27 cellular contexts compared by ENCODE assay signal in the genomic region with DNA sequence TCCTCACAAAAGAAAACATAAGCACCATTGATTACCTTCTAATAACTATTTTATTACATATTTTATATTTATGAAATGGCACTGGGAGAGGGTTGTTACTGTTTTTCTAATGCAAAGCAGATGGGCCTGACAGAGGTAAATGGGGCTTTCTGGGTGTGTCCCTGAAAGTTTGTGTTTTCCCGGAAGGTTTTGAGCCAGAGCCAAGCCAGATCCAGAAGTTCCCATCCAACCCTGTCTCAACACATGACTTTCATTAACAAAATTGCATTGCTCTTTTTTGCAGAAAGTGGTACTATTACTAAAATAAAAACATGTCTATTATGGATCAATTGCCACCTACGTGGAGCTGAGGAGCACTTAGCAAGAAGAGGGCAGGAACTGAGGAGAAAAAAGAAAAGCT.
"Had no signal": no experiment of that assay in that cellular context is flagged by ENCODE, and none has a peak within 500 bp of the region (broad histone marks: within the 10 kb centered on the region; RNA-seq: fewer than 3 reads in every experiment).

No MANE protein-coding gene starts in this region.

- H3K36me3 ChIP-seq: brain microvascular endothelial cell, cardiac muscle cell had no signal

- H3K4me3 Mint-ChIP-seq: activated B cell treated with CpG ODN at 0.5 μM for 24 hours; activated CD4-positive, alpha-beta T cell treated with anti-CD3 and anti-CD28 coated beads, Interleukin-2, amount 10 ng/mL, durations not matched to agents 24 days and 14 days; activated CD8-positive, alpha-beta memory T cell treated with anti-CD3 and anti-CD28 coated beads, Interleukin-2, amount 10 ng/mL, durations not matched to agents 7 days and 5 days; activated naive CD8-positive, alpha-beta T cell treated with anti-CD3 and anti-CD28 coated beads, Interleukin-2, amount 50 U/mL, for 24 hours; activated T-cell treated with anti-CD3 and anti-CD28 coated beads, Interleukin-2, amount 50 U/mL, for 24 hours; activated T-helper 1 cell treated with anti-CD3 and anti-CD28 coated beads, Interleukin-12 subunit alpha, Interleukin-12 subunit beta, Interleukin-2, Interleukin-4 antibody, amounts not matched to agents 30 ng/mL and 10 ng/mL and 1 ng/mL, durations not matched to agents 14 hours and 24 hours and 36 hours; T-cell had no signal

- H3K27me3 ChIP-seq: brain microvascular endothelial cell, cardiac muscle cell had no signal

- H3K4me3 ChIP-seq: cardiac muscle cell, SK-N-MC had no signal

- H3K27me3 Mint-ChIP-seq: activated B cell treated with CpG ODN at 0.5 μM for 24 hours; activated CD4-positive, alpha-beta T cell treated with anti-CD3 and anti-CD28 coated beads, Interleukin-2, amount 10 ng/mL, durations not matched to agents 24 days and 14 days; activated CD8-positive, alpha-beta memory T cell treated with anti-CD3 and anti-CD28 coated beads, Interleukin-2, amount 10 ng/mL, durations not matched to agents 7 days and 5 days; activated naive CD8-positive, alpha-beta T cell treated with anti-CD3 and anti-CD28 coated beads, Interleukin-2, amount 50 U/mL, for 24 hours; activated T-cell treated with anti-CD3 and anti-CD28 coated beads, Interleukin-2, amount 50 U/mL, for 24 hours; T-cell had no signal

- H3K27ac ChIP-seq: brain microvascular endothelial cell, cardiac muscle cell, SK-N-MC had no signal

- H3K4me1 Mint-ChIP-seq: activated B cell treated with CpG ODN at 0.5 μM for 24 hours; activated CD4-positive, alpha-beta T cell treated with anti-CD3 and anti-CD28 coated beads, Interleukin-2, amount 10 ng/mL, durations not matched to agents 24 days and 14 days; activated CD8-positive, alpha-beta memory T cell treated with anti-CD3 and anti-CD28 coated beads, Interleukin-2, amount 10 ng/mL, durations not matched to agents 7 days and 5 days; activated naive CD8-positive, alpha-beta T cell treated with anti-CD3 and anti-CD28 coated beads, Interleukin-2, amount 50 U/mL, for 24 hours; T-cell had no signal

- H3K27ac Mint-ChIP-seq: activated B cell treated with CpG ODN at 0.5 μM for 24 hours; activated CD4-positive, alpha-beta T cell treated with anti-CD3 and anti-CD28 coated beads, Interleukin-2, amount 10 ng/mL, durations not matched to agents 24 days and 14 days; activated CD8-positive, alpha-beta memory T cell treated with anti-CD3 and anti-CD28 coated beads, Interleukin-2, amount 10 ng/mL, durations not matched to agents 7 days and 5 days; activated naive CD4-positive, alpha-beta T cell treated with anti-CD3 and anti-CD28 coated beads, Interleukin-2, amount 50 U/mL, for 72 hours; activated naive CD8-positive, alpha-beta T cell treated with anti-CD3 and anti-CD28 coated beads, Interleukin-2, amount 50 U/mL, for 24 hours; activated T-cell treated with anti-CD3 and anti-CD28 coated beads, Interleukin-2, amount 50 U/mL, for 24 hours; activated T-helper 1 cell treated with anti-CD3 and anti-CD28 coated beads, Interleukin-12 subunit alpha, Interleukin-12 subunit beta, Interleukin-2, Interleukin-4 antibody, amounts not matched to agents 30 ng/mL and 10 ng/mL and 1 ng/mL, durations not matched to agents 14 hours and 24 hours and 36 hours; T-cell had no signal

- DNase-seq: activated B cell treated with CpG ODN at 0.5 μM for 24 hours; activated CD4-positive, alpha-beta T cell treated with anti-CD3 and anti-CD28 coated beads for 1 hour; activated CD4-positive, alpha-beta T cell treated with anti-CD3 and anti-CD28 coated beads, Interleukin-2, amount 10 ng/mL, durations not matched to agents 24 days and 14 days; activated CD4-positive, alpha-beta T cell treated with anti-CD3 and anti-CD28 coated beads, Interleukin-2, amount 50 U/mL, for 48 hours; activated CD8-positive, alpha-beta memory T cell treated with anti-CD3 and anti-CD28 coated beads, Interleukin-2, amount 10 ng/mL, durations not matched to agents 7 days and 5 days; activated effector memory CD4-positive, alpha-beta T cell treated with Interleukin-2 at 50 U/mL for 16 hours; activated naive CD4-positive, alpha-beta T cell; activated naive CD8-positive, alpha-beta T cell treated with anti-CD3 and anti-CD28 coated beads, Interleukin-2, amount 50 U/mL, for 24 hours; activated T-cell treated with anti-CD3 and anti-CD28 coated beads, Interleukin-2, amount 50 U/mL, for 24 hours; brain microvascular endothelial cell; KBM-7; NCI-H1048; NCI-H146; NCI-H187 treated with DMSO at 0.1 percent for 48 hours; NCI-H2081 treated with DMSO at 0.1 percent for 48 hours; NCI-H2171; NCI-H2227 treated with DMSO at 0.1 percent for 48 hours; NCI-H526; NCI-H774; RPMI8226; T-cell; T-helper 2 cell; T1000 had no signal
